Comparison of ENCODE assay signal across 15 cellular contexts in the genomic region with DNA sequence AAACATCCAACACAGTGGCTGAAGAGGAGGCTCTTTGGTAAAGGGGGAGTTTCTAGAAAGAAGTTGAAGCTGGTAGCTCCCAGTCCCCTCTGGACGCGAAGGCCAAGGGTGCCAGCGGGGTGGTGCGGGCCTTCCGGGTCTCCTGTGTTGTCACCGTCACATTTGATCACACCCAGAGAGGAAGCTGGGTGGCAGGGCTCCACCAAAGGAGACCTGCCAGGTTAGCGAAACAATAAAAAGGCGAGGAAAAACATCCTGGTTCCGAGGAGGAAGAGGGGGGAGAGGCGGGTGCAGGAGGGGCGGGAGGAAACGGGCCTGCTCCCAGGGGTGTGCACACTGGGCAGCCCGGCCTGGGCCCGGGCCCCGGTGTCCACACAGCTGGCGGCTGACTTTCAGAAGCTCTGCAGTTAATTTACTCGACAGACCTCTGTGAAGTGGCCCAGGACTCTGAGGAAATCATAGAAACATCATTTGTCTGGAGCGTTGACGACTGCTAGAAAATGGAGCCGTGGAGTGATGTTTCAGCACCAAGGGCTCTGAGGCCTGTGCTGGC. TPM values are rescaled to one million over a fixed set of nuclear protein-coding genes. Genes with fewer than 3 reads are reported as not detected.
DNase-seq lines count a peak whose midpoint lies in the region; ATAC-seq and TF ChIP-seq lines count a peak whose summit lies in the region.
"Had no signal": no experiment of that assay in that cellular context is flagged by ENCODE, and none has a peak within 500 bp of the region (broad histone marks: within the 10 kb centered on the region; RNA-seq: fewer than 3 reads in every experiment).

No MANE protein-coding gene starts in this region.

- H3K9me3 Mint-ChIP-seq in nephron: no peaks in the 10 kb centered on the region

- H3K27ac ChIP-seq in angular gyrus (ENCODE audit: low read depth, low read length) (peak overlapping the region; percentile 7), tibial artery (peak overlapping the region; percentile 81 to 85)
- H3K27ac ChIP-seq: SJSA1 had no signal

- H3K4me3 ChIP-seq in tibial artery (peak overlapping the region in 1 of 2 donors; percentile 37), HAP-1 (no peak overlapping the region)
- H3K4me3 ChIP-seq: MG63, SJSA1 had no signal

- H3K36me3 Mint-ChIP-seq in nephron (ENCODE audit: low read depth): no peaks in the 10 kb centered on the region

- peak; percentile 51 for ATAC-seq in Right ventricle myocardium superior (ENCODE audit: poor library complexity)
- no peak for ATAC-seq in GM18517 (IDR thresholded peaks at IDR 0.05; ENCODE audit: unreplicated experiment)
- no peak for ATAC-seq in HG02610 (IDR thresholded peaks at IDR 0.05; ENCODE audit: unreplicated experiment)
- no peak for ATAC-seq in HG03097 (IDR thresholded peaks at IDR 0.05; ENCODE audit: low FRiP score, unreplicated experiment)

- TF ChIP-seq CTCF in nephron (IDR thresholded peaks at IDR 0.05; ENCODE audit: unreplicated experiment in 3 of 3): no peak
- TF ChIP-seq CTCF in tibial artery (IDR thresholded peaks at IDR 0.05): no peak

- DNase-seq in Right ventricle myocardium superior (peak; percentile 76), tibial artery (peak in 1 of 2 donors; percentile 45), HAP-1 (ENCODE audit: low spot score in 2 of 2) (no peak)
- DNase-seq: activated CD4-positive, CD25-positive, alpha-beta regulatory T cell treated with anti-CD3 and anti-CD28 coated beads, Interleukin-2, amount 50 U/mL, for 72 hours; Calu3; cerebellar nuclear complex; MG63; NCI-H524; stimulated activated CD4-positive, alpha-beta T cell treated with anti-CD3 and anti-CD28 coated beads, Interleukin-4, amount 100 ng/mL, for 4 hours had no signal

- no peaks in the 10 kb centered on the region for H3K27me3 Mint-ChIP-seq in nephron (ENCODE audit: low read depth)

- H3K27ac Mint-ChIP-seq in nephron: peak overlapping the region in 2 of 3 experiments; percentile 93 to 98

- H3K4me1 ChIP-seq in tibial artery (peaks cover 0 to 69% (median 62%) of the 10 kb centered on the region in 4 donors), HAP-1 (peaks cover 6% of the 10 kb centered on the region)

- intact Hi-C loops in Right ventricle myocardium superior (cut with DNase I): no loop called here
- intact Hi-C loops in tibial artery (cut with DNase I; ENCODE audit: low total_unique reads): loop anchor here (10.0 kb wide), 1 partner anchor 331 kb away; a partner anchor contains a TSS

- H3K9me3 ChIP-seq in tibial artery (no peaks in the 10 kb centered on the region), HAP-1 (no peaks in the 10 kb centered on the region)
- H3K9me3 ChIP-seq: MG63, SJSA1 had no signal

- no peaks in the 10 kb centered on the region for H3K36me3 ChIP-seq in tibial artery
- no peaks in the 10 kb centered on the region for H3K36me3 ChIP-seq in HAP-1 (replicated peaks)

- H3K4me3 Mint-ChIP-seq in nephron: no peak overlapping the region

- H3K27me3 ChIP-seq in tibial artery (no peaks in the 10 kb centered on the region), HAP-1 (ENCODE audit: low read depth) (no peaks in the 10 kb centered on the region)
- H3K27me3 ChIP-seq: MG63, SJSA1 had no signal

- peaks cover 27% of the 10 kb centered on the region for H3K4me1 Mint-ChIP-seq in nephron

- in situ Hi-C loops in HAP-1 (cut with MboI; ENCODE audit: low sequenced_read_pairs): no loop called here

RNA-seq across cellular contexts. Expression of a gene that starts 12.1 kb away (rescaled TPM):
- total RNA-seq in Right ventricle myocardium superior: 91.1 TPM
